In genomic region chr2:39534095-39534711, GRCh38 we compare ENCODE assay signal across 29 cellular contexts.
DNase-seq lines count a peak whose midpoint lies in the region; ATAC-seq, FAIRE-seq and TF ChIP-seq lines count a peak whose summit lies in the region.
"Had no signal": no experiment of that assay in that cellular context is flagged by ENCODE, and none has a peak within 500 bp of the region (broad histone marks: within the 10 kb centered on the region; RNA-seq: fewer than 3 reads in every experiment).

No MANE protein-coding gene starts in this region.

- H3K9me1 ChIP-seq in K562 (ENCODE audit: control insufficient read depth, insufficient read depth, low read length), result no peaks in the 10 kb centered on the region

- H3K36me3 ChIP-seq in K562 (ENCODE audit: control insufficient read depth, insufficient read depth, low read length), result no peaks in the 10 kb centered on the region
- H3K36me3 ChIP-seq: BLaER1 treated with 17β-estradiol and CSF1 and Interleukin-3, amounts not matched to agents 10 nM and 100 nM had no signal

- H3K9ac ChIP-seq in K562 (ENCODE audit: insufficient read depth in 1 of 2, low read depth in 2 of 2, low read length in 2 of 2), result no peak overlapping the region
- H3K9ac ChIP-seq: BLaER1 treated with 17β-estradiol and CSF1 and Interleukin-3, amounts not matched to agents 10 nM and 100 nM had no signal

- no peak overlapping the region for H3K4me3 ChIP-seq in K562
- H3K4me3 ChIP-seq: BLaER1 treated with 17β-estradiol and CSF1 and Interleukin-3, amounts not matched to agents 10 nM and 100 nM; smooth muscle cell had no signal

- no peaks in the 10 kb centered on the region; a peak in 1 of 5 replicates for H3K4me1 ChIP-seq in K562 (replicated peaks in 1 of 2; ENCODE audit: control insufficient read depth in 2 of 2, insufficient read depth in 2 of 2, low read length in 2 of 2)

- no peaks in the 10 kb centered on the region for H3K9me3 ChIP-seq in K562 (replicated peaks; ENCODE audit: control insufficient read depth, insufficient read depth, low read depth, low read length)

- no peak overlapping the region for H2AFZ ChIP-seq in K562 (ENCODE audit: low read depth, low read length)

- H3K79me2 ChIP-seq in K562 (ENCODE audit: control insufficient read depth, insufficient read depth, low read length), result no peaks in the 10 kb centered on the region

- peaks cover 75% of the 10 kb centered on the region for H3K4me1 Mint-ChIP-seq in HFFc6 (ENCODE audit: low read depth)
- H3K4me1 Mint-ChIP-seq: natural killer cell, T-cell had no signal

- no peak for TF ChIP-seq CTCF in HFFc6 (IDR thresholded peaks at IDR 0.05)
- TF ChIP-seq CTCF in K562 (IDR thresholded peaks at IDR 0.05 in 2 of 3, conservative IDR thresholded peaks at IDR 0.05 in 1 of 3; ENCODE audit: insufficient read depth in 2 of 3, low read depth in 1 of 3, low read length in 3 of 3), result no peak

- no peak for FAIRE-seq in K562 (lab: Jason Lieb, UNC)
- FAIRE-seq: endometrium, RCC 7860 had no signal

- H3K27me3 Mint-ChIP-seq in HFFc6 (ENCODE audit: insufficient read depth), result no peaks in the 10 kb centered on the region
- H3K27me3 Mint-ChIP-seq: stimulated activated naive CD8-positive, alpha-beta T cell treated with anti-CD3 and anti-CD28 coated beads, Interleukin-15, amount 100 ng/mL, for 72 hours had no signal

- 0 out of 2 replicates have a peak, but pooled peaks cover 3% of the 10 kb centered on the region for H3K9me3 Mint-ChIP-seq in HFFc6
- H3K9me3 Mint-ChIP-seq: natural killer cell; stimulated activated naive CD8-positive, alpha-beta T cell treated with anti-CD3 and anti-CD28 coated beads, Interleukin-15, amount 100 ng/mL, for 72 hours; T-cell had no signal

- H3K27ac ChIP-seq in K562 (ENCODE audit: extremely low read depth, low read depth, low read length), result no peak overlapping the region
- H3K27ac ChIP-seq: BLaER1 treated with 17β-estradiol and CSF1 and Interleukin-3, amounts not matched to agents 10 nM and 100 nM had no signal

- ATAC-seq in K562, result no peak; the same call in 2 of the 3 replicates
- no peak for ATAC-seq in GM18520 (IDR thresholded peaks at IDR 0.05; ENCODE audit: unreplicated experiment)
- no peak for ATAC-seq in HG03039 (IDR thresholded peaks at IDR 0.05; ENCODE audit: unreplicated experiment)
- ATAC-seq: activated CD8-positive, alpha-beta T cell treated with anti-CD3 and anti-CD28 coated beads, Interleukin-2, amount 10 ng/mL, durations not matched to agents 7 days and 5 days; left ventricle myocardium superior; natural killer cell; stimulated activated naive CD8-positive, alpha-beta T cell treated with anti-CD3 and anti-CD28 coated beads, Interleukin-15, amount 100 ng/mL, for 72 hours; T-cell had no signal

- in situ Hi-C loops in K562 (cut with MboI), result no loop called here

- DNase-seq in AG20443 (ENCODE audit: low spot score) (peak; percentile 28), HFFc6 (no peak), K562 (ENCODE audit: extremely low read depth in 1 of 4, low spot score in 3 of 4) (no peak), myocyte (ENCODE audit: low read depth) (peak; percentile 57), NCI-H524 treated with DMSO at 0.1 percent for 48 hours (lab: John Stamatoyannopoulos, UW) (no peak)
- DNase-seq in activated CD8-positive, alpha-beta memory T cell treated with anti-CD3 and anti-CD28 coated beads, Interleukin-2, amount 50 U/mL, for 4 hours, result no peak
- DNase-seq: activated CD4-positive, alpha-beta T cell treated with anti-CD3 and anti-CD28 coated beads for 1 hour; activated CD8-positive, alpha-beta T cell treated with anti-CD3 and anti-CD28 coated beads, Interleukin-2, amount 10 ng/mL, durations not matched to agents 7 days and 5 days; activated gamma-delta T cell; activated T-cell treated with anti-CD3 and anti-CD28 coated beads for 4 hours; COR-L47; dermis blood vessel endothelial cell; GF-D8; left ventricle myocardium superior; natural killer cell; NCI-H1092 treated with DMSO at 0.1 percent for 48 hours; NCI-H1930; NCI-H526 treated with DMSO at 0.1 percent for 48 hours; stimulated activated CD4-positive, alpha-beta T cell treated with anti-CD3 and anti-CD28 coated beads, Interleukin-1b, Interleukin-23, amount 100 ng/mL, for 48 hours; stimulated activated CD8-positive, alpha-beta memory T cell treated with anti-CD3 and anti-CD28 coated beads, Interleukin-4, amount 100 ng/mL, for 48 hours; stimulated activated naive CD8-positive, alpha-beta T cell treated with anti-CD3 and anti-CD28 coated beads, Interleukin-15, amount 100 ng/mL, for 72 hours; T-cell had no signal

- intact Hi-C loops in K562 (cut with micrococcal nuclease), result no loop called here

- BruUV-seq in K562 (replicated peaks; lab: Mats Ljungman, UMichigan), result no TSS peak

- peaks cover 11% of the 10 kb centered on the region for H3K36me3 Mint-ChIP-seq in HFFc6 (ENCODE audit: low read depth)
- H3K36me3 Mint-ChIP-seq: natural killer cell, T-cell had no signal

- TF ChIP-seq RAD21 in K562 (CRISPR knock-in tag; conservative IDR thresholded peaks at IDR 0.05 in 1 of 2, IDR thresholded peaks at IDR 0.05 in 1 of 2), result no peak

- H3K27me3 ChIP-seq in K562 (ENCODE audit: control insufficient read depth in 2 of 2, insufficient read depth in 2 of 2, low read length in 2 of 2), result no peaks in the 10 kb centered on the region
- H3K27me3 ChIP-seq: BLaER1 treated with 17β-estradiol and CSF1 and Interleukin-3, amounts not matched to agents 10 nM and 100 nM had no signal

- CTCF ChIA-PET in K562 (lab: Yijun Ruan, JAX; ENCODE audit: low intra/inter-chr PET ratio), result no interaction called here

- H3K4me3 Mint-ChIP-seq in HFFc6, result peak overlapping the region; percentile 38
- H3K4me3 Mint-ChIP-seq: activated CD8-positive, alpha-beta T cell treated with anti-CD3 and anti-CD28 coated beads, Interleukin-2, amount 10 ng/mL, durations not matched to agents 7 days and 5 days; mesothelial cell of epicardium; natural killer cell; stimulated activated naive CD8-positive, alpha-beta T cell treated with anti-CD3 and anti-CD28 coated beads, Interleukin-15, amount 100 ng/mL, for 72 hours; T-cell had no signal

- POLR2A ChIA-PET in K562 (lab: Yijun Ruan, JAX), result interaction anchor here (0.6 kb wide), 1 partner anchor 875 kb away, joined by 3 read pairs; no protein-coding TSS in a partner anchor

- no peak for TF ChIP-seq EP300 in K562 (IDR thresholded peaks at IDR 0.05; ENCODE audit: low read length)

- no peaks in the 10 kb centered on the region for H4K20me1 ChIP-seq in K562 (replicated peaks; ENCODE audit: control insufficient read depth, insufficient read depth, low read length)
- H4K20me1 ChIP-seq: BLaER1 treated with 17β-estradiol and CSF1 and Interleukin-3, amounts not matched to agents 10 nM and 100 nM had no signal

- H3K27ac Mint-ChIP-seq in HFFc6, result no peak overlapping the region; the same call in 1 of the 2 replicates
- H3K27ac Mint-ChIP-seq: activated CD8-positive, alpha-beta T cell treated with anti-CD3 and anti-CD28 coated beads, Interleukin-2, amount 10 ng/mL, durations not matched to agents 7 days and 5 days; mesothelial cell of epicardium; natural killer cell; T-cell had no signal

- 51% methylated on average over 4 of the region's 4 CpGs for WGBS in K562 (ENCODE audit: insufficient coverage, low coverage, missing lambda C conversion rate)

- H3K4me2 ChIP-seq in K562 (ENCODE audit: insufficient read depth, low read length), result no peak overlapping the region
- H3K4me2 ChIP-seq: BLaER1 treated with 17β-estradiol and CSF1 and Interleukin-3, amounts not matched to agents 10 nM and 100 nM; smooth muscle cell had no signal

- no peak for TF ChIP-seq POLR2A in K562 (conservative IDR thresholded peaks at IDR 0.05)

TF ChIP-seq in K562, 482 proteins besides CTCF, POLR2A, EP300 and RAD21:
- TF ChIP-seq RBM25 (IDR thresholded peaks at IDR 0.05; ENCODE audit: low read depth, low read length, severe bottlenecking) (peak; percentile 59), GABPA (tag; conservative IDR thresholded peaks at IDR 0.05; ENCODE audit: low read depth) (no peak), ZFP36 (IDR thresholded peaks at IDR 0.05; ENCODE audit: low read depth, low read length, partially characterized antibody) (peak; percentile 74)
TF ChIP-seq in K562: peak in this region for 2.

Comparison
In these comparisons a context has a peak if more than half of its experiments do, and no peak if none do; other contexts are left out.
1. DNase-seq: peak in AG20443 (single experiment) and myocyte (single experiment); none in HFFc6 (single experiment), K562 (0 of 4), activated CD8-positive, alpha-beta memory T cell treated with anti-CD3 and anti-CD28 coated beads, Interleukin-2, amount 50 U/mL, for 4 hours (single experiment) and NCI-H524 treated with DMSO at 0.1 percent for 48 hours (single experiment).